Comparison of ENCODE assay signal across 9 cellular contexts in the genomic region with DNA sequence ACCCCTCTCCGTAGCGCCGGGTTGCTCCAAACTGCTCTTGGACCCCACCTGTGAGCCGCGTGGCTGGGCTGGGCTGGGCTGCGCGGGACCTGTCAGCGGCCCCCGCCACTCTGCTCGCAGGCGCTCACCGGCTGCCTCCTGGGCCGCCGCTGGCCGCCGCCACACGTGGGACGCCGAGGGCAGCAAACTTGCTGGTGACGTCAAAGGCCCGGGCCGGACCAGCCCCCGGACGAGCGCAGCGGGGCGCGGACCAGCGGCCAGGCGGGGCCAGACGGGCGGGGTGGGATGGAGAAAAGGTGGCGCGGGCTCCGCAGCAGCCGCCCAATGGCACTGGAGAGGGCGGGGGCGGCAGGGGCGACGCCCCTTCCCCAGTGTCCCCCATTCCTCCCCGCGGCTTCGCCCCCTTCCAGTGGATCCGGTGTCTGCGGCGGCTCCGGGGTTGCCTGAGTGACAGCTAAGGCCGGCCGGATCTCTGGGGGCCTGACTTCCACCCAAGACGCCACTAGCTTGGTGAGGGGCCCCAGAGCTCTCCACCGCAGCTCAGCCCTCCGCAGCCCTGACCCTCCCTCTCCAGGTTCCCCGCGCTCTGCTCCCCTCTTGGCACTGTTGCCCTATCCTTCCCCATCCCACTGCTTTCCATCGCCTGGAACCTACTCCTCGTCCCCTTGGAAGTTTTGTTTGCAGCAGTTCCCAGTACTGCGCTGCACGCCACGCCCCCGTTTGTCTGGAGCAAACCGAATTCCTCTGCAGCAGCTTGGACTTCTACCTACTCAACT. TPM values are rescaled to one million over a fixed set of nuclear protein-coding genes. Genes with fewer than 3 reads are reported as not detected.
DNase-seq lines count a peak whose midpoint lies in the region; ATAC-seq and TF ChIP-seq lines count a peak whose summit lies in the region.
"Had no signal": no experiment of that assay in that cellular context is flagged by ENCODE, and none has a peak within 500 bp of the region (broad histone marks: within the 10 kb centered on the region; RNA-seq: fewer than 3 reads in every experiment).

Gene HS3ST3A1 (minus strand): TSS at position 154 of the 776 bp plus-strand sequence. CDS start 800 bp downstream, outside the sequence.

- H3K9me3 ChIP-seq in muscle layer of colon (ENCODE audit: low read length), result no peaks in the 10 kb centered on the region

- peak within 1 kb of the TSS; percentile 56 for H3K4me3 ChIP-seq in epithelial cell of proximal tubule (ENCODE audit: low read depth, low read length)
- peak within 1 kb of the TSS; percentile 27 for H3K4me3 ChIP-seq in muscle layer of colon (ENCODE audit: low read depth in 1 of 2, low read length in 2 of 2)

- H3K27me3 ChIP-seq in muscle layer of colon (ENCODE audit: control insufficient read depth in 1 of 2, insufficient read depth in 2 of 2, low read length in 2 of 2), result peaks cover 0 to 28% of the 10 kb centered on the region in 2 donors

- H3K27ac ChIP-seq in muscle layer of colon (ENCODE audit: low read depth, low read length), result no peak within 1 kb of the TSS

- in situ Hi-C loops in G401 (cut with HindIII; ENCODE audit: low sequenced_read_pairs), result no loop called here

- no peaks in the 10 kb centered on the region for H3K4me1 ChIP-seq in muscle layer of colon (ENCODE audit: insufficient read depth, low read length)

- DNase-seq in GF-D8 (lab: John Stamatoyannopoulos, UW) (peak; percentile 38), epithelial cell of proximal tubule (ENCODE audit: low read depth) (no peak), G401 (ENCODE audit: low spot score) (no peak), germinal center (ENCODE audit: low spot score) (no peak)

- no peaks in the 10 kb centered on the region for H3K36me3 ChIP-seq in muscle layer of colon (ENCODE audit: insufficient read depth, low read length)

- no peak for TF ChIP-seq CTCF in epithelial cell of proximal tubule (conservative IDR thresholded peaks at IDR 0.05; ENCODE audit: low read depth, low read length)

- no peak within 1 kb of the TSS for H3K9ac ChIP-seq in muscle layer of colon (ENCODE audit: low read length)

- ATAC-seq in SK-N-SH treated with all-trans-retinoic acid at 6 μM for 48 hours, result peak; percentile 83
- no peak for ATAC-seq in GM21381 (IDR thresholded peaks at IDR 0.05; ENCODE audit: unreplicated experiment)
- no peak for ATAC-seq in HG03469 (IDR thresholded peaks at IDR 0.05; ENCODE audit: unreplicated experiment)

TF ChIP-seq in SK-N-SH treated with all-trans-retinoic acid at 6 μM for 48 hours, 23 proteins besides CTCF, POLR2A, EP300 and RAD21:
- TF ChIP-seq TCF4 (CRISPR knock-in tag; IDR thresholded peaks at IDR 0.05; ENCODE audit: borderline replicate concordance), result no peak
- TF ChIP-seq PATZ1 (CRISPR knock-in tag; IDR thresholded peaks at IDR 0.05; ENCODE audit: borderline replicate concordance), result no peak; the same call in 1 of the 2 replicates
- no peak for TF ChIP-seq TOX (CRISPR knock-in tag; IDR thresholded peaks at IDR 0.05; ENCODE audit: borderline replicate concordance)
- TF ChIP-seq, protein P1, sequence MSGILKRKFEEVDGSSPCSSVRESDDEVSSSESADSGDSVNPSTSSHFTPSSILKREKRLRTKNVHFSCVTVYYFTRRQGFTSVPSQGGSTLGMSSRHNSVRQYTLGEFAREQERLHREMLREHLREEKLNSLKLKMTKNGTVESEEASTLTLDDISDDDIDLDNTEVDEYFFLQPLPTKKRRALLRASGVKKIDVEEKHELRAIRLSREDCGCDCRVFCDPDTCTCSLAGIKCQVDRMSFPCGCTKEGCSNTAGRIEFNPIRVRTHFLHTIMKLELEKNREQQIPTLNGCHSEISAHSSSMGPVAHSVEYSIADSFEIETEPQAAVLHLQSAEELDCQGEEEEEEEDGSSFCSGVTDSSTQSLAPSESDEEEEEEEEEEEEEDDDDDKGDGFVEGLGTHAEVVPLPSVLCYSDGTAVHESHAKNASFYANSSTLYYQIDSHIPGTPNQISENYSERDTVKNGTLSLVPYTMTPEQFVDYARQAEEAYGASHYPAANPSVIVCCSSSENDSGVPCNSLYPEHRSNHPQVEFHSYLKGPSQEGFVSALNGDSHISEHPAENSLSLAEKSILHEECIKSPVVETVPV (CRISPR knock-in tag; IDR thresholded peaks at IDR 0.05), result no peak
- TF ChIP-seq ESRRG (CRISPR knock-in tag; IDR thresholded peaks at IDR 0.05), result no peak
- TF ChIP-seq CREB5 (CRISPR knock-in tag; IDR thresholded peaks at IDR 0.05; ENCODE audit: low read depth), result no peak
- TF ChIP-seq OSR1 (CRISPR knock-in tag; IDR thresholded peaks at IDR 0.05), result no peak
- no peak for TF ChIP-seq ZC3H10 (CRISPR knock-in tag; IDR thresholded peaks at IDR 0.05)
- no peak for TF ChIP-seq TSHZ2 (CRISPR knock-in tag; IDR thresholded peaks at IDR 0.05)
- no peak for TF ChIP-seq PPARA (CRISPR knock-in tag; IDR thresholded peaks at IDR 0.05; ENCODE audit: borderline replicate concordance)
- TF ChIP-seq ZNF565 (CRISPR knock-in tag; conservative IDR thresholded peaks at IDR 0.05; ENCODE audit: low read depth), result no peak
- TF ChIP-seq, protein P2, sequence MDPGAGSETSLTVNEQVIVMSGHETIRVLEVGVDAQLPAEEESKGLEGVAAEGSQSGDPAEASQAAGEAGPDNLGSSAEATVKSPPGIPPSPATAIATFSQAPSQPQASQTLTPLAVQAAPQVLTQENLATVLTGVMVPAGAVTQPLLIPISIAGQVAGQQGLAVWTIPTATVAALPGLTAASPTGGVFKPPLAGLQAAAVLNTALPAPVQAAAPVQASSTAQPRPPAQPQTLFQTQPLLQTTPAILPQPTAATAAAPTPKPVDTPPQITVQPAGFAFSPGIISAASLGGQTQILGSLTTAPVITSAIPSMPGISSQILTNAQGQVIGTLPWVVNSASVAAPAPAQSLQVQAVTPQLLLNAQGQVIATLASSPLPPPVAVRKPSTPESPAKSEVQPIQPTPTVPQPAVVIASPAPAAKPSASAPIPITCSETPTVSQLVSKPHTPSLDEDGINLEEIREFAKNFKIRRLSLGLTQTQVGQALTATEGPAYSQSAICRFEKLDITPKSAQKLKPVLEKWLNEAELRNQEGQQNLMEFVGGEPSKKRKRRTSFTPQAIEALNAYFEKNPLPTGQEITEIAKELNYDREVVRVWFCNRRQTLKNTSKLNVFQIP (CRISPR knock-in tag; IDR thresholded peaks at IDR 0.05; ENCODE audit: borderline replicate concordance, low read depth), result no peak
- no peak for TF ChIP-seq RARB (CRISPR knock-in tag; IDR thresholded peaks at IDR 0.05)
- TF ChIP-seq BACH2 (CRISPR knock-in tag; IDR thresholded peaks at IDR 0.05; ENCODE audit: borderline replicate concordance), result no peak

RNA-seq across cellular contexts. Expression of gene HS3ST3A1, which starts in this region (rescaled TPM):
- total RNA-seq in epithelial cell of proximal tubule, result 5.8 and 17.3 TPM in 2 replicates
- 0.18 TPM in 1 of 2 replicates, not detected in the other for total RNA-seq in G401 (2014; rRNA removed; shearing (Covaris generic))
- total RNA-seq: pulmonary artery endothelial cell had no signal
